ENCODE assay signal across 8 cellular contexts in the genomic region with DNA sequence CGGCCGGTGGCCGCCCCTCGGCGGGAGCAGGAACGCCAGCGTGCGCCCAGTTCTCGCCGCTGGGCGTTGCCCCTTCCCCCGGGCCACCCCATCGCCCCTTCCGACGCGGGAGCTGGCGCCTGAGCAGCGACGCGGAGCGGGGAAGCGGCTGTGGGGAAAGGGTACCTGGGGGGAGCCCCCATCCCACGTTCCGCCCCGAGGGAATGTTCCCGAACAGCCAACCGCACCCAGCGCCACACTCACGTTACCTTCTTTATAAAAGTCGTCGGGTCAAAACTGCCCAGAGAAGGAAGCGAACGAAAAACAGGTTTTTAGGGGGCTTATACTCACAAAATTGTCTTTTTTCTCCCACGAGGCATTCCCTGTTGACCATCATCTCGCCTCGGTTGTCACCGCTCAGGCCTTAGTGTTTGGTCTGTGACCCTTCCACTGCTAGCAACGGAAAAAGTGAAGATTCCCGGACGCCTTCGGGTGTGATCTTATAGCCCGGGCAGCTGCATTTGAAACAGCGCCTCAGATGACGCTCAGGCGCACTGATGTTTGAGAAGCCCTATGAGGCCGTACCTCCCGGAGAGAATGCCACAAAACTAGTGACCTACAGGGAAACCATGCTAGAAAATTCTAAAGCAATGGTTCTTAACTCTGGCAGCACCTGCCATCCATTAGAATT. TPM values are rescaled to one million over a fixed set of nuclear protein-coding genes. Genes with fewer than 3 reads are reported as not detected.
DNase-seq lines count a peak whose midpoint lies in the region; ATAC-seq and TF ChIP-seq lines count a peak whose summit lies in the region.

No MANE protein-coding gene starts in this region.

- peak overlapping the region; percentile 84 to 98 (median 93) for H3K4me2 ChIP-seq in BLaER1 treated with 17β-estradiol and CSF1 and Interleukin-3, amounts not matched to agents 10 nM and 100 nM
- H3K4me2 ChIP-seq in H9 (ENCODE audit: insufficient read depth, insufficient read length, low read length): peak overlapping the region; percentile 77

- no peaks in the 10 kb centered on the region for H3K9me3 Mint-ChIP-seq in H9
- no peaks in the 10 kb centered on the region for H3K9me3 Mint-ChIP-seq in chondrocyte (ENCODE audit: low read depth)

- no peak overlapping the region for H4K91ac ChIP-seq in H9 (ENCODE audit: insufficient read length, low read depth, low read length)

- no peak overlapping the region for H3K56ac ChIP-seq in H9 (ENCODE audit: insufficient read length, low read depth, low read length)

- no peak overlapping the region for H2BK20ac ChIP-seq in H9 (ENCODE audit: low read depth, low read length, poor library complexity, severe bottlenecking)

- H3K27me3 Mint-ChIP-seq in H9 (ENCODE audit: low read depth) (peaks cover 37% of the 10 kb centered on the region), chondrocyte (ENCODE audit: low read depth) (no peaks in the 10 kb centered on the region)

- H2BK5ac ChIP-seq in H9 (ENCODE audit: insufficient read length, low read length): no peak overlapping the region

- no peaks in the 10 kb centered on the region for H3K79me1 ChIP-seq in H9 (ENCODE audit: insufficient read depth, low read depth, low read length, poor library complexity, severe bottlenecking)

- H3K4me3 ChIP-seq in BLaER1 treated with 17β-estradiol and CSF1 and Interleukin-3, amounts not matched to agents 10 nM and 100 nM: peak overlapping the region; percentile 78 to 94 (median 86)

- H3K4me3 Mint-ChIP-seq in H9 (peak overlapping the region; percentile 75 to 89), chondrocyte (ENCODE audit: unreplicated experiment) (peak overlapping the region; percentile 75)

- no peak overlapping the region for H3T11ph ChIP-seq in H9 (ENCODE audit: low read length)

- DNase-seq in H9: peak; percentile 49
- DNase-seq in RPMI7951 (ENCODE audit: low read depth): peak; percentile 51
- no peak for DNase-seq in chondrocyte (ENCODE audit: low spot score)
- no peak for DNase-seq in left lobe of liver (ENCODE audit: low spot score)
- peak; percentile 14 for DNase-seq in stimulated activated CD4-positive, alpha-beta T cell treated with anti-CD3 and anti-CD28 coated beads, Interleukin-4, amount 100 ng/mL, for 24 hours
- DNase-seq in DMS 273 (lab: John Stamatoyannopoulos, UW; ENCODE audit: unreplicated experiment): no peak
- DNase-seq in NCI-H2196 treated with DMSO at 0.1 percent for 48 hours (lab: John Stamatoyannopoulos, UW; ENCODE audit: unreplicated experiment): no peak

- peak overlapping the region; percentile 36 to 89 (median 78); a peak in 20 of 22 replicates for H3K27ac ChIP-seq in BLaER1 treated with 17β-estradiol and CSF1 and Interleukin-3, amounts not matched to agents 10 nM and 100 nM
- H3K27ac ChIP-seq in H9 (ENCODE audit: insufficient read length, low read depth, low read length): no peak overlapping the region

- H2BK12ac ChIP-seq in H9 (ENCODE audit: insufficient read length, low read depth, low read length): no peak overlapping the region

- H2BK15ac ChIP-seq in H9 (ENCODE audit: low read depth, low read length): no peak overlapping the region

- H3K36me3 Mint-ChIP-seq in H9 (ENCODE audit: insufficient read depth in 1 of 3, low read depth in 3 of 3): no peaks in the 10 kb centered on the region
- H3K36me3 Mint-ChIP-seq in chondrocyte (ENCODE audit: low read depth): no peaks in the 10 kb centered on the region

- peaks cover 31 to 37% of the 10 kb centered on the region in 2 experiments for H3K4me1 Mint-ChIP-seq in H9
- H3K4me1 Mint-ChIP-seq in chondrocyte (ENCODE audit: low read depth): peaks cover 39% of the 10 kb centered on the region

- peaks cover 0 to 20% (median 7%) of the 10 kb centered on the region in 11 experiments; a peak in 13 of 22 replicates for H4K20me1 ChIP-seq in BLaER1 treated with 17β-estradiol and CSF1 and Interleukin-3, amounts not matched to agents 10 nM and 100 nM
- H4K20me1 ChIP-seq in H9 (ENCODE audit: control insufficient read depth, insufficient read depth, insufficient read length): peaks cover 2% of the 10 kb centered on the region

- peak overlapping the region; percentile 3 for H2AFZ ChIP-seq in H9 (ENCODE audit: low read length)

- TF ChIP-seq CTCF in H9 (conservative IDR thresholded peaks at IDR 0.05): no peak; the same call in 2 of the 3 replicates
- peak; percentile 19 for TF ChIP-seq CTCF in chondrocyte (IDR thresholded peaks at IDR 0.05)

- no peak overlapping the region for H3K18ac ChIP-seq in H9 (ENCODE audit: insufficient read length, low read depth, low read length)

- no peak overlapping the region for H3K14ac ChIP-seq in H9 (ENCODE audit: insufficient read depth, low read length)

- no peak overlapping the region for H4K5ac ChIP-seq in H9 (ENCODE audit: insufficient read length, low read depth, low read length)

- no peak overlapping the region for H2BK120ac ChIP-seq in H9 (ENCODE audit: low read depth, low read length, poor library complexity, severe bottlenecking)

- no peak overlapping the region for H2AK5ac ChIP-seq in H9 (ENCODE audit: insufficient read length, low read length)

- H3K23ac ChIP-seq in H9 (ENCODE audit: insufficient read length, low read depth, low read length): no peak overlapping the region

- peaks cover 14 to 39% (median 25%) of the 10 kb centered on the region in 10 experiments for H3K4me1 ChIP-seq in BLaER1 treated with 17β-estradiol and CSF1 and Interleukin-3, amounts not matched to agents 10 nM and 100 nM
- H3K4me1 ChIP-seq in H9 (ENCODE audit: insufficient read depth, low read length): no peaks in the 10 kb centered on the region; the same call in 1 of the 2 replicates

- peaks cover 13% of the 10 kb centered on the region for H3K23me2 ChIP-seq in H9 (ENCODE audit: insufficient read length, low read depth, low read length, poor library complexity, severe bottlenecking)

- no peaks in the 10 kb centered on the region for H3K36me3 ChIP-seq in BLaER1 treated with 17β-estradiol and CSF1 and Interleukin-3, amounts not matched to agents 10 nM and 100 nM

- peak; percentile 44 for ATAC-seq in left lobe of liver

- no CpG with 5 or more reads among the region's 47 CpGs for WGBS in H9 (ENCODE audit: extremely low coverage, insufficient read length, low lambda C conversion rate)

- H3K27ac Mint-ChIP-seq in H9 (peak overlapping the region in 1 of 3 experiments; percentile 84; a peak in 1 of 7 replicates), chondrocyte (ENCODE audit: unreplicated experiment) (peak overlapping the region; percentile 52)

- H3K79me2 ChIP-seq in H9 (ENCODE audit: insufficient read depth, low read length): peaks cover 6% of the 10 kb centered on the region; the same call in 1 of the 2 replicates

- no peaks in the 10 kb centered on the region for H3K27me3 ChIP-seq in BLaER1 treated with 17β-estradiol and CSF1 and Interleukin-3, amounts not matched to agents 10 nM and 100 nM
- peaks cover 3% of the 10 kb centered on the region; the same call in 1 of the 2 replicates for H3K27me3 ChIP-seq in H9 (ENCODE audit: insufficient read depth, low read length)

- no peak overlapping the region for H4K8ac ChIP-seq in H9 (replicated peaks; ENCODE audit: insufficient read length, low read depth, low read length)

- H3K9me3 ChIP-seq in BLaER1 treated with 17β-estradiol and CSF1 and Interleukin-3, amounts not matched to agents 10 nM and 100 nM (replicated peaks in 1 of 11): no peaks in the 10 kb centered on the region
- H3K9me3 ChIP-seq in H9 (ENCODE audit: control insufficient read depth, low read depth, low read length): no peaks in the 10 kb centered on the region

- no peak overlapping the region for H3K4ac ChIP-seq in H9 (ENCODE audit: low read depth, low read length)

- H3K9ac ChIP-seq in BLaER1 treated with 17β-estradiol and CSF1 and Interleukin-3, amounts not matched to agents 10 nM and 100 nM: peak overlapping the region; percentile 83 to 90 (median 87)
- H3K9ac ChIP-seq in H9 (ENCODE audit: extremely low read depth, insufficient read length, low read length): no peak overlapping the region

RNA-seq across cellular contexts. Expression of gene GOLM1, which starts 0.5 kb away (rescaled TPM):
- total RNA-seq in H9 (2021) (71.0 and 71.6 TPM in 2 replicates), chondrocyte (55.0 to 88.8 TPM (median 56.0 TPM) in 3 replicates), left lobe of liver (5.7 TPM)
- 29.9 and 31.9 TPM in 2 replicates for total RNA-seq in RPMI7951 (2014; rRNA removed; shearing (Covaris generic))

Comparison
In these comparisons a context has a peak if more than half of its experiments do, and no peak if none do; other contexts are left out.
1. DNase-seq: peak in H9 (single experiment), RPMI7951 (single experiment) and stimulated activated CD4-positive, alpha-beta T cell treated with anti-CD3 and anti-CD28 coated beads, Interleukin-4, amount 100 ng/mL, for 24 hours (single experiment); none in chondrocyte (single experiment), left lobe of liver (single experiment), DMS 273 (single experiment) and NCI-H2196 treated with DMSO at 0.1 percent for 48 hours (single experiment).